2 cellular contexts compared by ENCODE assay signal in genomic region chr7:65820287-65820950, GRCh38.
TF ChIP-seq lines count a peak whose summit lies in the region.

No MANE protein-coding gene starts in this region.

TF ChIP-seq in GM23338, 12 proteins besides CTCF, POLR2A, EP300 and RAD21:
- peak; percentile 68 for TF ChIP-seq REST (IDR thresholded peaks at IDR 0.05; ENCODE audit: unreplicated experiment)
- no peak for TF ChIP-seq EZH2phosphoT487 (IDR thresholded peaks at IDR 0.05; ENCODE audit: unreplicated experiment)

TF ChIP-seq in GM12878, 131 proteins besides CTCF, POLR2A, EP300 and RAD21 (continued from another document):
- TF ChIP-seq REST (IDR thresholded peaks at IDR 0.05; ENCODE audit: low read depth, low read length) (peak; percentile 63; the same call in 1 of the 2 replicates), ZZZ3 (IDR thresholded peaks at IDR 0.05; ENCODE audit: control insufficient read depth, insufficient read length, low read depth) (no peak), MEF2B (IDR thresholded peaks at IDR 0.05; ENCODE audit: partially characterized antibody, poor library complexity, severe bottlenecking) (no peak), IRF3 (IDR thresholded peaks at IDR 0.05) (no peak), ZNF687 (IDR thresholded peaks at IDR 0.05) (no peak), PBX3 (IDR thresholded peaks at IDR 0.05; ENCODE audit: insufficient replicate concordance, low read depth, low read length) (no peak)
